1 cellular context compared by ENCODE assay signal in the genomic region with DNA sequence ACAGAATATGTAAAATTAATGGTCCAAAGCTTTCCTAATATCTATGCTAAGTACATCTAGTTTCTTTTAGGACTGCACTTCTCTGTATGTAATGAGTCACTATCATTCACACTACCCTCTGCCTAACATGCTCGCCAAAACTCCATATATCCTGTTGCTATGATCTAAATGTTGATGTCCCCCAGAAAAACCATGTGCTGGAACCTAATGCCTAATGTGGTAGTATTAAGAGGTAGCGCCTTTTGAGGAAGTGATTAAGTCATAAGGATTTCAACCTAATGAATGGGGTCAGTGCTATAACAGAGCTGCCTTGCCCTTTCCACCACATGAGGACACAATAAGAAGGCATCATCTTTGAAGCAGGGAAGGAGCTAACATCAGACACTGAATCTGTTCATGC.
TF ChIP-seq lines count a peak whose summit lies in the region.

No MANE protein-coding gene starts in this region.

TF ChIP-seq in IMR-90, 13 proteins besides CTCF, POLR2A, EP300 and RAD21 (continued from another document):
- TF ChIP-seq, protein P1, sequence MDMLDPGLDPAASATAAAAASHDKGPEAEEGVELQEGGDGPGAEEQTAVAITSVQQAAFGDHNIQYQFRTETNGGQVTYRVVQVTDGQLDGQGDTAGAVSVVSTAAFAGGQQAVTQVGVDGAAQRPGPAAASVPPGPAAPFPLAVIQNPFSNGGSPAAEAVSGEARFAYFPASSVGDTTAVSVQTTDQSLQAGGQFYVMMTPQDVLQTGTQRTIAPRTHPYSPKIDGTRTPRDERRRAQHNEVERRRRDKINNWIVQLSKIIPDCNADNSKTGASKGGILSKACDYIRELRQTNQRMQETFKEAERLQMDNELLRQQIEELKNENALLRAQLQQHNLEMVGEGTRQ (IDR thresholded peaks at IDR 0.05; ENCODE audit: low read depth, low read length): no peak
- no peak for TF ChIP-seq FOS (IDR thresholded peaks at IDR 0.05; ENCODE audit: low read depth, low read length)
- TF ChIP-seq BHLHE40 (IDR thresholded peaks at IDR 0.05; ENCODE audit: low read depth, low read length): no peak
- no peak for TF ChIP-seq MAZ (IDR thresholded peaks at IDR 0.05; ENCODE audit: borderline replicate concordance, low read depth, low read length)
- no peak for TF ChIP-seq CEBPB (IDR thresholded peaks at IDR 0.05; ENCODE audit: low read depth, low read length)
TF ChIP-seq in IMR-90: peak in this region for 0.
